Comparison of ENCODE assay signal across 8 cellular contexts in the genomic region with DNA sequence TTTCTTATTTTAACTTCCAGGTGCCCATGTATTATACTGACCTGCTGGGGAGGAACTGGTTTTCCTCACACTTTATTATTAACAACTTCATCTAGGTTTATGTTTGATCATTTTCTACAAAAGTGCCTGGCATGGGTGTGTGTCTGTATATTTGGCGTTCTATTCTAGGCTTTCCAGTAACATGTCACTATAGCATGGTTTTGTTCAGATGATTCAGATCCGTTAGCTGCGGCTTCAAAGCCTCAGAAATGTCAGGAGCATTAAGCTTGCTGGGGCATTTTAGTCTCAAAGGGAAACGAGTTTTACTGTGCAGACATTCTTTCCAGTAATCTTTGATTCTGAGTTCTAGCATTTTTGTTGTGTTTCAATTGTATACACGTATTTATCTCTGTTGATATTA. TPM values are rescaled to one million over a fixed set of nuclear protein-coding genes. Genes with fewer than 3 reads are reported as not detected.
A peak's percentile ranks its signal among the peaks of the same experiment; 100 is the strongest.
DNase-seq lines count a peak whose midpoint lies in the region; ATAC-seq and TF ChIP-seq lines count a peak whose summit lies in the region.

No MANE protein-coding gene starts in this region.

- H3K9ac ChIP-seq in H9 (ENCODE audit: extremely low read depth, insufficient read length, low read length) = no peak overlapping the region

- no peak overlapping the region for H2BK20ac ChIP-seq in H9 (ENCODE audit: low read depth, low read length, poor library complexity, severe bottlenecking)

- no peaks in the 10 kb centered on the region for H3K9me3 Mint-ChIP-seq in CD8-positive, alpha-beta T cell
- H3K9me3 Mint-ChIP-seq in chondrocyte (ENCODE audit: low read depth) (no peaks in the 10 kb centered on the region), H9 (no peaks in the 10 kb centered on the region)

- peaks cover 5% of the 10 kb centered on the region for H3K79me1 ChIP-seq in H9 (ENCODE audit: insufficient read depth, low read depth, low read length, poor library complexity, severe bottlenecking)

- no peaks in the 10 kb centered on the region for H3K27me3 ChIP-seq in CD8-positive, alpha-beta T cell (ENCODE audit: insufficient read depth, low read length)
- H3K27me3 ChIP-seq in H9 (ENCODE audit: insufficient read depth, low read length) = no peaks in the 10 kb centered on the region; the same call in 1 of the 2 replicates

- H2AK5ac ChIP-seq in H9 (ENCODE audit: insufficient read length, low read length) = no peak overlapping the region

- H4K8ac ChIP-seq in H9 (replicated peaks; ENCODE audit: insufficient read length, low read depth, low read length) = no peak overlapping the region

- WGBS in H9 (ENCODE audit: extremely low coverage, insufficient read length, low lambda C conversion rate) = no CpG with 5 or more reads among the region's 5 CpGs

- POLR2A ChIA-PET in CD8-positive, alpha-beta T cell (lab: Charles Lee) = interaction anchor here (0.6 to 2.7 kb wide), 3 partner anchors 11 to 32 kb away, joined by 3 to 13 read pairs (median 3); no protein-coding TSS in a partner anchor

- peak overlapping the region; percentile 56 for H3K27ac ChIP-seq in CD8-positive, alpha-beta T cell (ENCODE audit: low read depth, low read length)
- no peak overlapping the region for H3K27ac ChIP-seq in H9 (ENCODE audit: insufficient read length, low read depth, low read length)

- no peak overlapping the region for H3K56ac ChIP-seq in H9 (ENCODE audit: insufficient read length, low read depth, low read length)

- H3K36me3 ChIP-seq in CD8-positive, alpha-beta T cell (ENCODE audit: insufficient read depth, low read length) = no peaks in the 10 kb centered on the region

- H3K4me2 ChIP-seq in H9 (ENCODE audit: insufficient read depth, insufficient read length, low read length) = no peak overlapping the region

- ATAC-seq in CD8-positive, alpha-beta T cell = no peak
- no peak for ATAC-seq in GM21423 (IDR thresholded peaks at IDR 0.05; ENCODE audit: unreplicated experiment)

- no peak overlapping the region for H3K18ac ChIP-seq in H9 (ENCODE audit: insufficient read length, low read depth, low read length)

- no peak overlapping the region for H2BK5ac ChIP-seq in H9 (ENCODE audit: insufficient read length, low read length)

- H3K4ac ChIP-seq in H9 (ENCODE audit: low read depth, low read length) = no peak overlapping the region

- H3K23ac ChIP-seq in H9 (ENCODE audit: insufficient read length, low read depth, low read length) = no peak overlapping the region

- TF ChIP-seq CTCF in CD8-positive, alpha-beta T cell (IDR thresholded peaks at IDR 0.05) = no peak
- no peak for TF ChIP-seq CTCF in chondrocyte (IDR thresholded peaks at IDR 0.05)
- no peak for TF ChIP-seq CTCF in H9 (conservative IDR thresholded peaks at IDR 0.05)

- peak overlapping the region; percentile 91 for H3K27ac Mint-ChIP-seq in CD8-positive, alpha-beta T cell
- peak overlapping the region; percentile 72 for H3K27ac Mint-ChIP-seq in chondrocyte (ENCODE audit: unreplicated experiment)
- H3K27ac Mint-ChIP-seq in H9 = no peak overlapping the region

- H4K20me1 ChIP-seq in H9 (ENCODE audit: control insufficient read depth, insufficient read depth, insufficient read length) = peaks cover 2% of the 10 kb centered on the region

- H3K36me3 Mint-ChIP-seq in CD8-positive, alpha-beta T cell = peaks cover 5% of the 10 kb centered on the region
- H3K36me3 Mint-ChIP-seq in chondrocyte (ENCODE audit: low read depth) (peaks cover 1% of the 10 kb centered on the region), H9 (ENCODE audit: insufficient read depth in 1 of 3, low read depth in 3 of 3) (peaks cover 0 to 4% (median 0%) of the 10 kb centered on the region in 3 experiments; a peak in 2 of 7 replicates)

- no peaks in the 10 kb centered on the region for H3K9me3 ChIP-seq in CD8-positive, alpha-beta T cell (ENCODE audit: low read length)
- no peaks in the 10 kb centered on the region for H3K9me3 ChIP-seq in H9 (ENCODE audit: control insufficient read depth, low read depth, low read length)

- peaks cover 65% of the 10 kb centered on the region for H3K4me1 Mint-ChIP-seq in CD8-positive, alpha-beta T cell (ENCODE audit: low read depth)
- H3K4me1 Mint-ChIP-seq in chondrocyte (ENCODE audit: low read depth) = peaks cover 64% of the 10 kb centered on the region
- H3K4me1 Mint-ChIP-seq in H9 = peaks cover 46 to 60% of the 10 kb centered on the region in 2 experiments

- no peak overlapping the region for H3K14ac ChIP-seq in H9 (ENCODE audit: insufficient read depth, low read length)

- no peaks in the 10 kb centered on the region for H3K27me3 Mint-ChIP-seq in CD8-positive, alpha-beta T cell (ENCODE audit: low read depth)
- H3K27me3 Mint-ChIP-seq in chondrocyte (ENCODE audit: low read depth) (no peaks in the 10 kb centered on the region), H9 (ENCODE audit: low read depth) (peaks cover 25% of the 10 kb centered on the region)

- H3K23me2 ChIP-seq in H9 (ENCODE audit: insufficient read length, low read depth, low read length, poor library complexity, severe bottlenecking) = peaks cover 8% of the 10 kb centered on the region

- no peaks in the 10 kb centered on the region for H3K79me2 ChIP-seq in H9 (ENCODE audit: insufficient read depth, low read length)

- H2BK120ac ChIP-seq in H9 (ENCODE audit: low read depth, low read length, poor library complexity, severe bottlenecking) = no peak overlapping the region

- H2AFZ ChIP-seq in H9 (ENCODE audit: low read length) = no peak overlapping the region

- H4K91ac ChIP-seq in H9 (ENCODE audit: insufficient read length, low read depth, low read length) = no peak overlapping the region

- intact Hi-C loops in CD8-positive, alpha-beta T cell (cut with DNase I, micrococcal nuclease) = loop anchor here (2.0 to 10.0 kb wide), 10 partner anchors 15 to 835 kb away; a partner anchor contains a TSS

- no peak overlapping the region for H4K5ac ChIP-seq in H9 (ENCODE audit: insufficient read length, low read depth, low read length)

- H3T11ph ChIP-seq in H9 (ENCODE audit: low read length) = no peak overlapping the region

- DNase-seq in CD8-positive, alpha-beta T cell = no peak
- DNase-seq in MV-4-11 (lab: John Stamatoyannopoulos, UW) (peak; percentile 64), chondrocyte (ENCODE audit: low spot score) (no peak), non-pigmented ciliary epithelial cell (ENCODE audit: low read depth) (peak; percentile 55), superior temporal gyrus (ENCODE audit: extremely low spot score) (no peak), H9 (no peak), NCI-H1048 (lab: John Stamatoyannopoulos, UW) (no peak)

- H3K4me3 ChIP-seq in CD8-positive, alpha-beta T cell (ENCODE audit: low read depth, low read length) = peak overlapping the region; percentile 77

- H3K4me3 Mint-ChIP-seq in CD8-positive, alpha-beta T cell = peak overlapping the region; percentile 89
- H3K4me3 Mint-ChIP-seq in chondrocyte (ENCODE audit: unreplicated experiment) (peak overlapping the region; percentile 87), H9 (0 out of 5 replicates have a peak overlapping the region, but pooled peaks of 1 of the 2 experiments have one; percentile 25)

- H2BK15ac ChIP-seq in H9 (ENCODE audit: low read depth, low read length) = no peak overlapping the region

- H2BK12ac ChIP-seq in H9 (ENCODE audit: insufficient read length, low read depth, low read length) = no peak overlapping the region

- peaks cover 63% of the 10 kb centered on the region for H3K4me1 ChIP-seq in CD8-positive, alpha-beta T cell (ENCODE audit: insufficient read depth, low read length)
- no peaks in the 10 kb centered on the region; the same call in 1 of the 2 replicates for H3K4me1 ChIP-seq in H9 (ENCODE audit: insufficient read depth, low read length)

- CTCF ChIA-PET in CD8-positive, alpha-beta T cell (lab: Charles Lee) = interaction anchor here (0.8 to 3.7 kb wide), 4 partner anchors 11 to 101 kb away, joined by 3 to 20 read pairs (median 3); no protein-coding TSS in a partner anchor

RNA-seq across cellular contexts. Expression of a gene that starts 2.3 kb away (rescaled TPM):
- total RNA-seq in CD8-positive, alpha-beta T cell = 10 to 100 TPM; 16.9 to 19.4 TPM
- total RNA-seq in chondrocyte = 29.5 to 40.6 TPM (median 40.1 TPM) in 3 replicates
- 17.7 and 19.1 TPM in 2 replicates for total RNA-seq in H9 (2021)

Comparison
In these comparisons a context has a peak if more than half of its experiments do, and no peak if none do; other contexts are left out.
1. DNase-seq: peak in MV-4-11 (single experiment) and non-pigmented ciliary epithelial cell (single experiment); none in CD8-positive, alpha-beta T cell (0 of 7), chondrocyte (single experiment), superior temporal gyrus (single experiment), H9 (single experiment) and NCI-H1048 (single experiment).
2. H3K27ac Mint-ChIP-seq: peak in CD8-positive, alpha-beta T cell (single experiment) and chondrocyte (single experiment); none in H9 (0 of 3).